9 cellular contexts compared by ENCODE assay signal in genomic region chr12:12916135-12916956, GRCh38. TPM values are rescaled to one million over a fixed set of nuclear protein-coding genes. Genes with fewer than 3 reads are reported as not detected.
DNase-seq lines count a peak whose midpoint lies in the region; ATAC-seq and TF ChIP-seq lines count a peak whose summit lies in the region.
"Had no signal": no experiment of that assay in that cellular context is flagged by ENCODE, and none has a peak within 500 bp of the region (broad histone marks: within the 10 kb centered on the region; RNA-seq: fewer than 3 reads in every experiment).

No MANE protein-coding gene starts in this region.

- TF ChIP-seq CTCF in endothelial cell (IDR thresholded peaks at IDR 0.05; ENCODE audit: unreplicated experiment) (peak; percentile 99), mucosa of descending colon (IDR thresholded peaks at IDR 0.05) (peak; percentile 94)

- no peaks in the 10 kb centered on the region for H3K9me3 Mint-ChIP-seq in CD4-positive, CD25-positive, alpha-beta regulatory T cell
- H3K9me3 Mint-ChIP-seq in endothelial cell (ENCODE audit: unreplicated experiment): no peaks in the 10 kb centered on the region

- intact Hi-C loops in mucosa of descending colon (cut with DNase I, micrococcal nuclease): loop anchor here (2.0 to 10.0 kb wide), 2 partner anchors 296 to 308 kb away; no protein-coding TSS in a partner anchor

- no peak overlapping the region for H3K27ac ChIP-seq in CD4-positive, CD25-positive, alpha-beta regulatory T cell (ENCODE audit: insufficient read depth, low read length, poor library complexity, severe bottlenecking)

- H3K27me3 ChIP-seq in CD4-positive, CD25-positive, alpha-beta regulatory T cell (ENCODE audit: control insufficient read depth, insufficient read depth, low read length): no peaks in the 10 kb centered on the region

- H3K4me1 ChIP-seq in CD4-positive, CD25-positive, alpha-beta regulatory T cell (ENCODE audit: control insufficient read depth, insufficient read depth, low read length, poor library complexity, severe bottlenecking): no peaks in the 10 kb centered on the region
- H3K4me1 ChIP-seq in mucosa of descending colon (ENCODE audit: low read depth): no peaks in the 10 kb centered on the region

- H3K27ac Mint-ChIP-seq in CD4-positive, CD25-positive, alpha-beta regulatory T cell: peak overlapping the region in 2 of 3 donors; percentile 70 to 80
- H3K27ac Mint-ChIP-seq in endothelial cell (ENCODE audit: unreplicated experiment): peak overlapping the region; percentile 76
- H3K27ac Mint-ChIP-seq: activated naive CD8-positive, alpha-beta T cell had no signal

- peaks cover 9% of the 10 kb centered on the region for H3K27me3 Mint-ChIP-seq in CD4-positive, CD25-positive, alpha-beta regulatory T cell
- H3K27me3 Mint-ChIP-seq in endothelial cell (ENCODE audit: unreplicated experiment): peaks cover 6% of the 10 kb centered on the region

- peak; percentile 99 for ATAC-seq in CD4-positive, CD25-positive, alpha-beta regulatory T cell (ENCODE audit: low read depth in 2 of 2)
- peak; percentile 95 for ATAC-seq in GM19452 (IDR thresholded peaks at IDR 0.05; ENCODE audit: unreplicated experiment)
- peak; percentile 91 for ATAC-seq in HG03571 (IDR thresholded peaks at IDR 0.05; ENCODE audit: unreplicated experiment)
- peak; percentile 89 for ATAC-seq in mucosa of descending colon

- DNase-seq in CD4-positive, CD25-positive, alpha-beta regulatory T cell: peak; percentile 71 to 86 (median 84)
- DNase-seq in NOMO-1 (lab: John Stamatoyannopoulos, UW; ENCODE audit: unreplicated experiment in 2 of 2) (peak; percentile 56 to 63), endothelial cell (ENCODE audit: low spot score) (peak; percentile 89), mucosa of descending colon (peak; percentile 79 to 93 (median 91))
- peak; percentile 48 to 81 (median 80) for DNase-seq in activated CD8-positive, alpha-beta memory T cell treated with anti-CD3 and anti-CD28 coated beads for 48 hours (ENCODE audit: low read depth in 2 of 3, low spot score in 2 of 3)
- DNase-seq in stimulated activated CD8-positive, alpha-beta memory T cell treated with anti-CD3 and anti-CD28 coated beads, Interleukin-4, amount 100 ng/mL, for 24 hours (ENCODE audit: low read depth): peak; percentile 64

- no peaks in the 10 kb centered on the region for H3K36me3 ChIP-seq in CD4-positive, CD25-positive, alpha-beta regulatory T cell (ENCODE audit: control insufficient read depth, insufficient read depth, low read length)
- no peaks in the 10 kb centered on the region for H3K36me3 ChIP-seq in mucosa of descending colon (ENCODE audit: low read depth)

- no peaks in the 10 kb centered on the region for H3K36me3 Mint-ChIP-seq in CD4-positive, CD25-positive, alpha-beta regulatory T cell
- peaks cover 4% of the 10 kb centered on the region for H3K36me3 Mint-ChIP-seq in endothelial cell (ENCODE audit: low read depth, unreplicated experiment)
- H3K36me3 Mint-ChIP-seq: activated naive CD8-positive, alpha-beta T cell had no signal

- H3K9me3 ChIP-seq in CD4-positive, CD25-positive, alpha-beta regulatory T cell (ENCODE audit: control insufficient read depth in 2 of 2, low read length in 2 of 2): no peaks in the 10 kb centered on the region
- H3K9me3 ChIP-seq in mucosa of descending colon: no peaks in the 10 kb centered on the region

- peaks cover 5 to 9% (median 7%) of the 10 kb centered on the region in 4 donors for H3K4me1 Mint-ChIP-seq in CD4-positive, CD25-positive, alpha-beta regulatory T cell
- peaks cover 47% of the 10 kb centered on the region for H3K4me1 Mint-ChIP-seq in endothelial cell (ENCODE audit: unreplicated experiment)

- peak overlapping the region in 1 of 4 donors; percentile 44 for H3K4me3 Mint-ChIP-seq in CD4-positive, CD25-positive, alpha-beta regulatory T cell
- H3K4me3 Mint-ChIP-seq in endothelial cell (ENCODE audit: unreplicated experiment): no peak overlapping the region
- H3K4me3 Mint-ChIP-seq: activated naive CD8-positive, alpha-beta T cell had no signal

- peak overlapping the region; percentile 7 for H3K4me3 ChIP-seq in CD4-positive, CD25-positive, alpha-beta regulatory T cell (ENCODE audit: low read depth, low read length)
- no peak overlapping the region for H3K4me3 ChIP-seq in mucosa of descending colon

RNA-seq across cellular contexts. Expression of gene GPRC5A, which starts 25.0 kb away (rescaled TPM):
- 0.20 TPM for total RNA-seq in CD4-positive, CD25-positive, alpha-beta regulatory T cell
- polyA plus RNA-seq in CD4-positive, CD25-positive, alpha-beta regulatory T cell: not detected
- total RNA-seq in endothelial cell (ENCODE audit: unreplicated experiment): 3.4 TPM
- total RNA-seq in mucosa of descending colon: 100 to 1,000 TPM; 136 to 326 (median 320) TPM

RNA-seq across cellular contexts. Expression of gene GPRC5D, which starts 35.6 kb away (rescaled TPM):
- total RNA-seq in CD4-positive, CD25-positive, alpha-beta regulatory T cell: not detected
- 1 to 10 TPM in 3 of 4 donors, not detected in 1; 1.1 to 1.5 (median 1.3) TPM for polyA plus RNA-seq in CD4-positive, CD25-positive, alpha-beta regulatory T cell
- total RNA-seq in endothelial cell (ENCODE audit: unreplicated experiment) (not detected), mucosa of descending colon (not detected)

Comparison
In these comparisons a context has a peak if more than half of its experiments do, and no peak if none do; other contexts are left out.
1. RNA of gene GPRC5A, which starts 25.0 kb away (total RNA-seq): 136 to 326 TPM in mucosa of descending colon; 3.4 TPM in endothelial cell (single experiment) and 0.20 TPM in CD4-positive, CD25-positive, alpha-beta regulatory T cell (single experiment); every median in the first group is over 10 times any median in the second.
2. Peak in every context shown above with its lines, with median percentiles within 50 percentile points of each other: ATAC-seq and DNase-seq.